In genomic region chr7:99897688-99898357, GRCh38 we compare ENCODE assay signal across 1 cellular context.
TF ChIP-seq lines count a peak whose summit lies in the region.

No MANE protein-coding gene starts in this region.

TF ChIP-seq in GM12891, 5 proteins besides CTCF, POLR2A, EP300 and RAD21 (continued from another document):
- TF ChIP-seq POU2F2 (IDR thresholded peaks at IDR 0.05; ENCODE audit: low read depth, low read length) = no peak
